In genomic region chr6:29886686-29887085, GRCh38 we compare ENCODE assay signal across 15 cellular contexts. TPM values are rescaled to one million over a fixed set of nuclear protein-coding genes. Genes with fewer than 3 reads are reported as not detected.
DNase-seq lines count a peak whose midpoint lies in the region; ATAC-seq and TF ChIP-seq lines count a peak whose summit lies in the region.
"Had no signal": no experiment of that assay in that cellular context is flagged by ENCODE, and none has a peak within 500 bp of the region (broad histone marks: within the 10 kb centered on the region; RNA-seq: fewer than 3 reads in every experiment).

No MANE protein-coding gene starts in this region.

- H3K27ac ChIP-seq in OCI-LY1 (ENCODE audit: low read depth, low read length, poor library complexity, severe bottlenecking) (no peak overlapping the region), prostate gland (peak overlapping the region; percentile 82 to 96)

- intact Hi-C loops in prostate gland (cut with DNase I): loop anchor here (1.0 kb wide), 1 partner anchor 91 kb away; no protein-coding TSS in a partner anchor

- peaks cover 19% of the 10 kb centered on the region for H3K36me3 Mint-ChIP-seq in T-helper 1 cell treated with Interleukin-12 subunit alpha and Interleukin-12 subunit beta and Interleukin-4 antibody, amounts not matched to agents 30 μg/mL and 1 μg/mL, for 36 hours (ENCODE audit: low read depth)
- H3K36me3 Mint-ChIP-seq in endothelial cell (ENCODE audit: low read depth, unreplicated experiment): no peaks in the 10 kb centered on the region

- H3K9me3 Mint-ChIP-seq in T-helper 1 cell treated with Interleukin-12 subunit alpha and Interleukin-12 subunit beta and Interleukin-4 antibody, amounts not matched to agents 30 μg/mL and 1 μg/mL, for 36 hours: peaks cover 21% of the 10 kb centered on the region
- no peaks in the 10 kb centered on the region for H3K9me3 Mint-ChIP-seq in endothelial cell (ENCODE audit: unreplicated experiment)

- H3K27ac Mint-ChIP-seq in T-helper 1 cell treated with Interleukin-12 subunit alpha and Interleukin-12 subunit beta and Interleukin-4 antibody, amounts not matched to agents 30 μg/mL and 1 μg/mL, for 36 hours: no peak overlapping the region
- H3K27ac Mint-ChIP-seq in endothelial cell (ENCODE audit: unreplicated experiment): no peak overlapping the region

- no peak overlapping the region for H3K9ac ChIP-seq in OCI-LY1 (ENCODE audit: low read length)

- H3K4me1 ChIP-seq in OCI-LY1 (ENCODE audit: insufficient read depth, low read length, severe bottlenecking): peaks cover 17% of the 10 kb centered on the region
- H3K4me1 ChIP-seq in prostate gland (replicated peaks): no peaks in the 10 kb centered on the region
- H3K4me1 ChIP-seq: uterus had no signal

- 40% methylated on average over 5 of the region's 5 CpGs for WGBS in prostate gland

- peak overlapping the region; percentile 83 for H3K4me3 Mint-ChIP-seq in T-helper 1 cell treated with Interleukin-12 subunit alpha and Interleukin-12 subunit beta and Interleukin-4 antibody, amounts not matched to agents 30 μg/mL and 1 μg/mL, for 36 hours
- peak overlapping the region; percentile 63 for H3K4me3 Mint-ChIP-seq in endothelial cell (ENCODE audit: unreplicated experiment)

- no peak overlapping the region for H2AFZ ChIP-seq in OCI-LY1 (ENCODE audit: low read length)

- H3K36me3 ChIP-seq in OCI-LY1 (ENCODE audit: insufficient read depth, low read length) (no peaks in the 10 kb centered on the region), prostate gland (no peaks in the 10 kb centered on the region), H7 (replicated peaks; ENCODE audit: control insufficient read depth, insufficient read depth, low read length) (no peaks in the 10 kb centered on the region)
- H3K36me3 ChIP-seq: uterus had no signal

- H3K4me3 ChIP-seq in OCI-LY1 (ENCODE audit: low read depth, low read length, poor library complexity, severe bottlenecking) (peak overlapping the region; percentile 80), prostate gland (peak overlapping the region in 1 of 2 donors; percentile 50), H7 (ENCODE audit: insufficient read depth, low read depth, low read length) (no peak overlapping the region)

- ATAC-seq in GM21390 (IDR thresholded peaks at IDR 0.05; ENCODE audit: unreplicated experiment): no peak

- H3K9me3 ChIP-seq in OCI-LY1 (ENCODE audit: low read length) (no peaks in the 10 kb centered on the region), prostate gland (no peaks in the 10 kb centered on the region)
- H3K9me3 ChIP-seq: uterus had no signal

- no peaks in the 10 kb centered on the region for H3F3A ChIP-seq in OCI-LY1 (ENCODE audit: insufficient read depth, low read length)

- H3K9me2 ChIP-seq in OCI-LY1 (ENCODE audit: low read depth, low read length): no peaks in the 10 kb centered on the region

- H3K27me3 Mint-ChIP-seq in T-helper 1 cell treated with Interleukin-12 subunit alpha and Interleukin-12 subunit beta and Interleukin-4 antibody, amounts not matched to agents 30 μg/mL and 1 μg/mL, for 36 hours (ENCODE audit: low read depth): peaks cover 9% of the 10 kb centered on the region
- peaks cover 11% of the 10 kb centered on the region for H3K27me3 Mint-ChIP-seq in endothelial cell (ENCODE audit: unreplicated experiment)

- no peak for TF ChIP-seq CTCF in OCI-LY1 (IDR thresholded peaks at IDR 0.05; ENCODE audit: low read length)
- no peak for TF ChIP-seq CTCF in endothelial cell (IDR thresholded peaks at IDR 0.05; ENCODE audit: unreplicated experiment)
- TF ChIP-seq CTCF in prostate gland (IDR thresholded peaks at IDR 0.05): no peak

- H3K4me1 Mint-ChIP-seq in T-helper 1 cell treated with Interleukin-12 subunit alpha and Interleukin-12 subunit beta and Interleukin-4 antibody, amounts not matched to agents 30 μg/mL and 1 μg/mL, for 36 hours (ENCODE audit: low read depth): peaks cover 10% of the 10 kb centered on the region
- H3K4me1 Mint-ChIP-seq in endothelial cell (ENCODE audit: unreplicated experiment): no peaks in the 10 kb centered on the region

- no peaks in the 10 kb centered on the region for H3K27me3 ChIP-seq in OCI-LY1 (ENCODE audit: insufficient read depth, low read length)
- no peaks in the 10 kb centered on the region for H3K27me3 ChIP-seq in prostate gland (replicated peaks; ENCODE audit: insufficient read depth)
- H3K27me3 ChIP-seq in H7 (ENCODE audit: control insufficient read depth, insufficient read depth, low read length): peaks cover 39% of the 10 kb centered on the region
- H3K27me3 ChIP-seq: uterus had no signal

- no peak for DNase-seq in T-helper 1 cell
- no peak for DNase-seq in endothelial cell (ENCODE audit: low spot score)
- DNase-seq in prostate gland (ENCODE audit: low spot score): no peak
- DNase-seq in H7: no peak
- no peak for DNase-seq in stimulated activated CD4-positive, alpha-beta T cell treated with anti-CD3 and anti-CD28 coated beads, Interleukin-4, amount 100 ng/mL, for 24 hours
- DNase-seq: erythroblast, NCI-H2171 had no signal

- peak overlapping the region; percentile 73 for H3K4me2 ChIP-seq in OCI-LY1 (ENCODE audit: low read length)

- H4K20me1 ChIP-seq in OCI-LY1 (ENCODE audit: insufficient read depth, low read length): no peaks in the 10 kb centered on the region

- no peaks in the 10 kb centered on the region for H3K79me2 ChIP-seq in OCI-LY1 (ENCODE audit: insufficient read depth, low read length)

- TF ChIP-seq POLR2A in prostate gland (IDR thresholded peaks at IDR 0.05): no peak

RNA-seq across cellular contexts. Expression of gene HLA-A, which starts 55.6 kb away (rescaled TPM):
- total RNA-seq in endothelial cell (ENCODE audit: unreplicated experiment) (167 TPM), prostate gland (100 to 1,000 TPM; 564 to 620 TPM)
- total RNA-seq in H7 (2014; rRNA removed; shearing (Covaris generic)): 55.5 and 73.8 TPM in 2 replicates

RNA-seq across cellular contexts. Expression of gene HLA-G, which starts 59.1 kb away (rescaled TPM):
- total RNA-seq in endothelial cell (ENCODE audit: unreplicated experiment) (0.41 TPM), prostate gland (1 to 10 TPM in 1 of 2 donors, not detected in 1; 1.8 TPM)
- 0.41 and 0.48 TPM in 2 replicates for total RNA-seq in H7 (2014; rRNA removed; shearing (Covaris generic))
- total RNA-seq: A172, IMR-90, osteoblast, RPMI7951 had no signal
